Comparison of ENCODE assay signal across 8 cellular contexts in genomic region chr6:13873288-13874190, GRCh38. TPM values are rescaled to one million over a fixed set of nuclear protein-coding genes. Genes with fewer than 3 reads are reported as not detected.
DNase-seq lines count a peak whose midpoint lies in the region; ATAC-seq and TF ChIP-seq lines count a peak whose summit lies in the region.

No MANE protein-coding gene starts in this region.

- H3K9me3 ChIP-seq in Caco-2: no peaks in the 10 kb centered on the region
- no peaks in the 10 kb centered on the region for H3K9me3 ChIP-seq in effector memory CD4-positive, alpha-beta T cell (ENCODE audit: control insufficient read depth, low read length)

- peaks cover 17% of the 10 kb centered on the region for H3K4me1 ChIP-seq in Caco-2
- peaks cover 7% of the 10 kb centered on the region for H3K4me1 ChIP-seq in effector memory CD4-positive, alpha-beta T cell (ENCODE audit: control insufficient read depth, insufficient read depth, low read length, poor library complexity, severe bottlenecking)

- H3K9me3 Mint-ChIP-seq in Caco-2 (ENCODE audit: unreplicated experiment): no peaks in the 10 kb centered on the region
- no peaks in the 10 kb centered on the region for H3K9me3 Mint-ChIP-seq in activated CD4-positive, alpha-beta memory T cell treated with anti-CD3 and anti-CD28 coated beads, Interleukin-2, amount 10 ng/mL, durations not matched to agents 7 days and 5 days

- POLR2A ChIA-PET in Caco-2 (lab: Charles Lee): interaction anchor here (0.5 to 2.0 kb wide), 6 partner anchors 9 to 356 kb away, joined by 3 to 6 read pairs (median 4); partner anchors contain the start of genes MCUR1 and SIRT5
- POLR2A ChIA-PET in activated CD4-positive, alpha-beta memory T cell treated with anti-CD3 and anti-CD28 coated beads, Interleukin-2, amount 10 ng/mL, durations not matched to agents 7 days and 5 days (lab: Charles Lee): interaction anchor here (0.9 kb wide), 1 partner anchor 258 kb away, joined by 3 read pairs; the partner anchor contains the start of gene NOL7

- TF ChIP-seq CTCF in Caco-2 (IDR thresholded peaks at IDR 0.05; ENCODE audit: insufficient read depth in 1 of 2, low read depth in 1 of 2, low read length in 1 of 2, severe bottlenecking in 1 of 2, unreplicated experiment in 1 of 2): peak; percentile 84 to 98

- no peak overlapping the region for H3K27ac ChIP-seq in effector memory CD4-positive, alpha-beta T cell (ENCODE audit: insufficient read depth, low read length, poor library complexity, severe bottlenecking)

- DNase-seq in Caco-2: peak; percentile 94 to 96
- peak; percentile 22 for DNase-seq in NCI-H460 (ENCODE audit: extremely low read depth, low read depth)
- DNase-seq in activated CD4-positive, alpha-beta memory T cell treated with anti-CD3 and anti-CD28 coated beads, Interleukin-2, amount 10 ng/mL, durations not matched to agents 7 days and 5 days: peak; percentile 69
- DNase-seq in effector memory CD4-positive, alpha-beta T cell: peak; percentile 31 to 45 (median 40)
- DNase-seq in midbrain (lab: John Stamatoyannopoulos, UW): peak; percentile 4
- DNase-seq in stimulated activated CD8-positive, alpha-beta memory T cell treated with anti-CD3 and anti-CD28 coated beads, Interleukin-4, amount 100 ng/mL, for 24 hours (ENCODE audit: low read depth): peak; percentile 67
- DNase-seq in MV-4-11 (lab: John Stamatoyannopoulos, UW): no peak

- H3K27me3 ChIP-seq in Caco-2 (replicated peaks; ENCODE audit: control insufficient read depth, insufficient read depth, low read length): no peaks in the 10 kb centered on the region
- H3K27me3 ChIP-seq in effector memory CD4-positive, alpha-beta T cell (replicated peaks; ENCODE audit: control insufficient read depth, insufficient read depth, low read length, poor library complexity, severe bottlenecking): no peaks in the 10 kb centered on the region

- intact Hi-C loops in Caco-2 (cut with micrococcal nuclease; ENCODE audit: unreplicated experiment): loop anchor here (1.0 to 2.0 kb wide), 5 partner anchors 10 to 78 kb away; partner anchors contain the start of gene MCUR1

- BruUV-seq in Caco-2 (replicated peaks; lab: Mats Ljungman, UMichigan): no TSS peak

- peaks cover 14% of the 10 kb centered on the region for H3K36me3 Mint-ChIP-seq in Caco-2 (ENCODE audit: insufficient read depth, unreplicated experiment)
- H3K36me3 Mint-ChIP-seq in activated CD4-positive, alpha-beta memory T cell treated with anti-CD3 and anti-CD28 coated beads, Interleukin-2, amount 10 ng/mL, durations not matched to agents 7 days and 5 days (ENCODE audit: low read depth): no peaks in the 10 kb centered on the region

- no peaks in the 10 kb centered on the region for H3K27me3 Mint-ChIP-seq in Caco-2 (ENCODE audit: insufficient read depth, unreplicated experiment)
- H3K27me3 Mint-ChIP-seq in activated CD4-positive, alpha-beta memory T cell treated with anti-CD3 and anti-CD28 coated beads, Interleukin-2, amount 10 ng/mL, durations not matched to agents 7 days and 5 days: peaks cover 24% of the 10 kb centered on the region

- H3K4me1 Mint-ChIP-seq in Caco-2 (ENCODE audit: low read depth, unreplicated experiment): peaks cover 14% of the 10 kb centered on the region
- H3K4me1 Mint-ChIP-seq in activated CD4-positive, alpha-beta memory T cell treated with anti-CD3 and anti-CD28 coated beads, Interleukin-2, amount 10 ng/mL, durations not matched to agents 7 days and 5 days: peaks cover 10% of the 10 kb centered on the region

- CTCF ChIA-PET in Caco-2 (lab: Charles Lee): interaction anchor here (0.6 to 2.3 kb wide), 7 partner anchors 10 to 193 kb away, joined by 3 to 9 read pairs (median 4); partner anchors contain the start of genes MCUR1 and RNF182
- CTCF ChIA-PET in activated CD4-positive, alpha-beta memory T cell treated with anti-CD3 and anti-CD28 coated beads, Interleukin-2, amount 10 ng/mL, durations not matched to agents 7 days and 5 days (lab: Charles Lee): interaction anchor here (0.6 to 2.1 kb wide), 16 partner anchors 11 to 258 kb away, joined by 3 to 21 read pairs (median 3); partner anchors contain the start of genes NOL7 and RANBP9

- peak overlapping the region; percentile 53 for H3K4me3 ChIP-seq in Caco-2 (ENCODE audit: low read depth, low read length)
- peak overlapping the region; percentile 61 for H3K4me3 ChIP-seq in effector memory CD4-positive, alpha-beta T cell (ENCODE audit: insufficient read depth, low read depth, low read length, poor library complexity, severe bottlenecking)

- H3K4me3 Mint-ChIP-seq in Caco-2 (ENCODE audit: unreplicated experiment): peak overlapping the region; percentile 75
- H3K4me3 Mint-ChIP-seq in activated CD4-positive, alpha-beta memory T cell treated with anti-CD3 and anti-CD28 coated beads, Interleukin-2, amount 10 ng/mL, durations not matched to agents 7 days and 5 days: peak overlapping the region; percentile 63

- no peaks in the 10 kb centered on the region for H3K36me3 ChIP-seq in Caco-2 (ENCODE audit: control insufficient read depth, insufficient read depth, low read length)
- no peaks in the 10 kb centered on the region for H3K36me3 ChIP-seq in effector memory CD4-positive, alpha-beta T cell (ENCODE audit: control insufficient read depth, insufficient read depth, low read length)

- peak; percentile 69 for ATAC-seq in HG02678 (IDR thresholded peaks at IDR 0.05; ENCODE audit: unreplicated experiment)

- peak overlapping the region; percentile 99 for H3K27ac Mint-ChIP-seq in Caco-2 (ENCODE audit: unreplicated experiment)
- H3K27ac Mint-ChIP-seq in activated CD4-positive, alpha-beta memory T cell treated with anti-CD3 and anti-CD28 coated beads, Interleukin-2, amount 10 ng/mL, durations not matched to agents 7 days and 5 days: no peak overlapping the region

RNA-seq across cellular contexts. Expression of gene RNF182, which starts 51.2 kb away (rescaled TPM):
- total RNA-seq in Caco-2 (2022): 0.39 and 1.1 TPM in 2 replicates
- 0.17 TPM in 1 of 2 replicates, not detected in the other for total RNA-seq in NCI-H460 (2014; rRNA removed; shearing (Covaris generic))
- polyA plus RNA-seq in NCI-H460 (2014; cell fraction: nucleus; rRNA removed): not detected in 2 replicates
- total RNA-seq in activated CD4-positive, alpha-beta memory T cell treated with anti-CD3 and anti-CD28 coated beads, Interleukin-2, amount 10 ng/mL, durations not matched to agents 7 days and 5 days: not detected

RNA-seq across cellular contexts. Expression of gene MCUR1, which starts 59.2 kb away (rescaled TPM):
- 61.2 and 64.8 TPM in 2 replicates for total RNA-seq in Caco-2 (2022)
- total RNA-seq in NCI-H460 (2014; rRNA removed; shearing (Covaris generic)): 20.4 and 20.7 TPM in 2 replicates
- polyA plus RNA-seq in NCI-H460 (2014; cell fraction: nucleus; rRNA removed): 7.8 and 16.7 TPM in 2 replicates
- 10 to 100 TPM; 23.1 to 23.4 TPM for total RNA-seq in activated CD4-positive, alpha-beta memory T cell treated with anti-CD3 and anti-CD28 coated beads, Interleukin-2, amount 10 ng/mL, durations not matched to agents 7 days and 5 days
